8 cellular contexts compared by ENCODE assay signal in the genomic region with DNA sequence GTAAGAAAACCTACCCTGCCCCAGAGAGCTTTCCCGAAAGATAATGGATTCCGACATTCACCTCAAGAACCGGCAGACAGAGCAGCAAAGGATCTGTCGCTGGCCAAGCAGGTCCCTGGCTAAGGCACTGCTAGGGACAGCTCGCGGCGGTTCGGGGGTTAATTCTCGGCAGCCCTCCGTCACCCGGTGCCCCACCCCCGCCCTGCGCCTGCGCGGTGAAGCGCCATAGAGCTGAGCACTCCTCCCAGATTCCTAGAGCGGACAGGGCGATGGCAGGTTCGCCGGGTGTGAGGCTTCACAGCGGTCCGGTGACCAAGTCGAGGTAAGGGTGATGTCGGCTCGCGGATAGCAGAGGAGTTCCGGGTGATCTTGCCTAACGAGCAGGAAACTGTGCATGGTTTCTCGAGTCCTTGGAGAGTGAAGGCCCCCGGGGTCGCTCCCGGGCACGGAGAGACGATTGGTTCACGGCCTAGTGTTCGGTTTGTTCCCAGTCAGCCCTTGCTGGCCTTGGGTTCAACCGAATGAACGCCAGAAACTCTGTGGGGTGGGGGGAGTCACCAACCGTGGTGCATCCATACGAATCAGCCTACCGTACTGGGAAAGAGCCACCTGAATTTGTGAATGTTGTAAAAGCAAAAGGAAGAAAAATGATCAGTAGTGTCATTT. TPM values are rescaled to one million over a fixed set of nuclear protein-coding genes. Genes with fewer than 3 reads are reported as not detected.
DNase-seq lines count a peak whose midpoint lies in the region; ATAC-seq and TF ChIP-seq lines count a peak whose summit lies in the region.

A gene (minus strand): TSS at position 160 of the 666 bp plus-strand sequence. CDS start 25,877 bp downstream, outside the sequence.

- H3K36me3 Mint-ChIP-seq in dendritic cell treated with granulocyte-macrophage colony-stimulating factor and Interleukin-4, amounts not matched to agents 40 ng/mL and 50 ng/mL, for 4 days (ENCODE audit: low read depth) = peaks cover 56% of the 10 kb centered on the region

- H3K4me1 ChIP-seq in BLaER1 (peaks cover 26% of the 10 kb centered on the region), left lung (peaks cover 9 to 23% of the 10 kb centered on the region in 2 donors)

- H3K4me3 Mint-ChIP-seq in dendritic cell treated with granulocyte-macrophage colony-stimulating factor and Interleukin-4, amounts not matched to agents 40 ng/mL and 50 ng/mL, for 4 days = peak within 1 kb of the TSS; percentile 96

- no peak for TF ChIP-seq CTCF in left lung (IDR thresholded peaks at IDR 0.05)

- H3K27ac Mint-ChIP-seq in dendritic cell treated with granulocyte-macrophage colony-stimulating factor and Interleukin-4, amounts not matched to agents 40 ng/mL and 50 ng/mL, for 4 days = peak within 1 kb of the TSS; percentile 90

- H3K9me3 Mint-ChIP-seq in dendritic cell treated with granulocyte-macrophage colony-stimulating factor and Interleukin-4, amounts not matched to agents 40 ng/mL and 50 ng/mL, for 4 days = peaks cover 10% of the 10 kb centered on the region

- H3K9ac ChIP-seq in BLaER1 = peak within 1 kb of the TSS; percentile 84

- H3K27me3 Mint-ChIP-seq in dendritic cell treated with granulocyte-macrophage colony-stimulating factor and Interleukin-4, amounts not matched to agents 40 ng/mL and 50 ng/mL, for 4 days = no peaks in the 10 kb centered on the region

- H3K36me3 ChIP-seq in BLaER1 = peaks cover 30% of the 10 kb centered on the region
- peaks cover 0 to 15% of the 10 kb centered on the region in 2 donors for H3K36me3 ChIP-seq in left lung

- DNase-seq in NCI-H69 (lab: John Stamatoyannopoulos, UW) = peak; percentile 99
- DNase-seq in activated CD4-positive, alpha-beta T cell treated with anti-CD3 and anti-CD28 coated beads, Interleukin-2, amount 50 U/mL, for 1 hour = peak; percentile 97
- DNase-seq in left lung = peak; percentile 95 to 97
- peak; percentile 93 to 95 for DNase-seq in stimulated activated CD4-positive, alpha-beta T cell treated with anti-CD3 and anti-CD28 coated beads, Interleukin-2, amount 100 ng/mL, for 48 hours

- no peaks in the 10 kb centered on the region; the same call in 1 of the 2 replicates for H4K20me1 ChIP-seq in BLaER1

- H3K9me3 ChIP-seq in BLaER1 (peaks cover 19% of the 10 kb centered on the region), left lung (peaks cover 0 to 7% of the 10 kb centered on the region in 2 donors)

- H3K27ac ChIP-seq in BLaER1 (peak within 1 kb of the TSS; percentile 83), left lung (peak within 1 kb of the TSS; percentile 80 to 85)

- intact Hi-C loops in dendritic cell treated with granulocyte-macrophage colony-stimulating factor and Interleukin-4, amounts not matched to agents 40 ng/mL and 50 ng/mL, for 4 days (cut with micrococcal nuclease) = loop anchor here (1.0 kb wide), 3 partner anchors 50 to 86 kb away; a partner anchor contains a TSS
- intact Hi-C loops in left lung (cut with DNase I) = loop anchor here in 1 of 2 donors (5.0 kb wide), 1 partner anchor 52 kb away; a partner anchor contains a TSS

- ATAC-seq in GM19328 (IDR thresholded peaks at IDR 0.05; ENCODE audit: unreplicated experiment) (peak; percentile 92), HG03520 (IDR thresholded peaks at IDR 0.05; ENCODE audit: unreplicated experiment) (peak; percentile 89), left lung (peak; percentile 99)

- H3K27me3 ChIP-seq in BLaER1 (no peaks in the 10 kb centered on the region), left lung (no peaks in the 10 kb centered on the region)

- H3K4me2 ChIP-seq in BLaER1 = peak within 1 kb of the TSS; percentile 91

- peaks cover 26% of the 10 kb centered on the region for H3K4me1 Mint-ChIP-seq in dendritic cell treated with granulocyte-macrophage colony-stimulating factor and Interleukin-4, amounts not matched to agents 40 ng/mL and 50 ng/mL, for 4 days (ENCODE audit: low read depth)

- H3K4me3 ChIP-seq in BLaER1 (peak within 1 kb of the TSS; percentile 75), left lung (peak within 1 kb of the TSS; percentile 76 to 89)

RNA-seq across cellular contexts. Expression of the gene that starts here (rescaled TPM):
- total RNA-seq in left lung = 10 to 100 TPM; 15.0 to 16.1 TPM

Comparison
In these comparisons a context has a peak if more than half of its experiments do, and no peak if none do; other contexts are left out.
1. Peak in every context shown above with its lines: DNase-seq, ATAC-seq, H3K4me3 ChIP-seq and H3K27ac ChIP-seq.